20 cellular contexts compared by ENCODE assay signal in genomic region chr12:12671850-12672660, GRCh38. TPM values are rescaled to one million over a fixed set of nuclear protein-coding genes. Genes with fewer than 3 reads are reported as not detected.
DNase-seq lines count a peak whose midpoint lies in the region; ATAC-seq, FAIRE-seq and TF ChIP-seq lines count a peak whose summit lies in the region.
"Had no signal": no experiment of that assay in that cellular context is flagged by ENCODE, and none has a peak within 500 bp of the region (broad histone marks: within the 10 kb centered on the region; RNA-seq: fewer than 3 reads in every experiment).

No MANE protein-coding gene starts in this region.

- H4K20me1 ChIP-seq in IMR-90 (ENCODE audit: insufficient read depth, low read length) (no peaks in the 10 kb centered on the region), astrocyte (ENCODE audit: insufficient read depth, low read length) (no peaks in the 10 kb centered on the region)

- H3K23ac ChIP-seq in IMR-90 (ENCODE audit: low read depth, low read length) (no peak overlapping the region), mesenchymal stem cell (ENCODE audit: low read length in 2 of 2) (no peak overlapping the region)

- TF ChIP-seq CTCF in IMR-90 (conservative IDR thresholded peaks at IDR 0.05; ENCODE audit: low read depth, low read length) (no peak), astrocyte (IDR thresholded peaks at IDR 0.05; ENCODE audit: insufficient read depth, low read depth, low read length) (no peak), gastrocnemius medialis (IDR thresholded peaks at IDR 0.05 in 4 of 5, conservative IDR thresholded peaks at IDR 0.05 in 1 of 5) (no peak)

- H2BK120ac ChIP-seq in IMR-90 (ENCODE audit: low read depth, low read length) (no peak overlapping the region), mesenchymal stem cell (ENCODE audit: low read depth, low read length) (no peak overlapping the region)

- H2BK20ac ChIP-seq in IMR-90 (ENCODE audit: low read depth, low read length), result peak overlapping the region; percentile 26; the same call in 1 of the 2 replicates

- no peak for TF ChIP-seq POLR2A in IMR-90 (IDR thresholded peaks at IDR 0.05; ENCODE audit: low read depth, low read length)
- TF ChIP-seq POLR2A in gastrocnemius medialis (IDR thresholded peaks at IDR 0.05), result no peak

- no peaks in the 10 kb centered on the region; a peak in 1 of 4 replicates for H3K79me1 ChIP-seq in IMR-90 (ENCODE audit: low read depth in 1 of 2, low read length in 2 of 2)
- H3K79me1 ChIP-seq in mesenchymal stem cell (replicated peaks; ENCODE audit: low read length, poor library complexity, severe bottlenecking), result no peaks in the 10 kb centered on the region

- H3K4me3 Mint-ChIP-seq in astrocyte (ENCODE audit: unreplicated experiment), result no peak overlapping the region
- H3K4me3 Mint-ChIP-seq: CD14-positive monocyte, H9, T-helper 17 cell had no signal

- H2AK9ac ChIP-seq in IMR-90 (replicated peaks; ENCODE audit: low read depth, low read length, poor library complexity), result no peak overlapping the region

- in situ Hi-C loops in IMR-90 (cut with MboI; ENCODE audit: low sequenced_read_pairs), result no loop called here
- in situ Hi-C loops in gastrocnemius medialis (cut with MboI; ENCODE audit: low sequenced_read_pairs in 4 of 4), result no loop called here

- H2AK5ac ChIP-seq in IMR-90 (ENCODE audit: low read depth, low read length) (no peak overlapping the region), mesenchymal stem cell (ENCODE audit: low read length, severe bottlenecking) (no peak overlapping the region)

- H3K18ac ChIP-seq in IMR-90 (ENCODE audit: low read depth, low read length), result no peak overlapping the region
- no peak overlapping the region for H3K18ac ChIP-seq in mesenchymal stem cell (ENCODE audit: low read depth in 1 of 2, low read length in 2 of 2)

- no peak overlapping the region for H2BK5ac ChIP-seq in IMR-90 (ENCODE audit: low read depth, low read length, poor library complexity, severe bottlenecking)
- no peak overlapping the region for H2BK5ac ChIP-seq in mesenchymal stem cell (ENCODE audit: low read depth, low read length, poor library complexity, severe bottlenecking)

- no peak overlapping the region for H2BK15ac ChIP-seq in IMR-90 (ENCODE audit: low read depth, low read length)
- H2BK15ac ChIP-seq in mesenchymal stem cell (ENCODE audit: low read depth, poor library complexity, severe bottlenecking), result no peak overlapping the region

- H3K27me3 ChIP-seq in IMR-90 (ENCODE audit: control insufficient read depth, insufficient read depth, low read length) (peaks cover 3% of the 10 kb centered on the region; the same call in 1 of the 2 replicates), astrocyte (ENCODE audit: insufficient read depth, low read length) (no peaks in the 10 kb centered on the region), mesenchymal stem cell (ENCODE audit: control insufficient read depth in 1 of 2, insufficient read depth in 1 of 2, low read length in 2 of 2) (no peaks in the 10 kb centered on the region), gastrocnemius medialis (no peaks in the 10 kb centered on the region)

- no peaks in the 10 kb centered on the region for H3K36me3 ChIP-seq in IMR-90 (ENCODE audit: control insufficient read depth, insufficient read depth, low read length)
- H3K36me3 ChIP-seq in astrocyte (ENCODE audit: insufficient read depth, low read length), result no peaks in the 10 kb centered on the region
- H3K36me3 ChIP-seq in mesenchymal stem cell (ENCODE audit: control insufficient read depth in 1 of 2, insufficient read depth in 2 of 2, low read depth in 1 of 2, low read length in 2 of 2), result no peaks in the 10 kb centered on the region
- no peaks in the 10 kb centered on the region for H3K36me3 ChIP-seq in gastrocnemius medialis

- no peak for FAIRE-seq in astrocyte (lab: Jason Lieb, UNC)

- ATAC-seq in IMR-90 (ENCODE audit: low read depth) (peak; percentile 54), gastrocnemius medialis (no peak), HG03045 (IDR thresholded peaks at IDR 0.05; ENCODE audit: unreplicated experiment) (no peak)
- ATAC-seq: left lobe of liver, T-helper 17 cell had no signal

- no peaks in the 10 kb centered on the region for H3K9me3 Mint-ChIP-seq in astrocyte (ENCODE audit: unreplicated experiment)
- H3K9me3 Mint-ChIP-seq: CD14-positive monocyte, H9 had no signal

- WGBS in IMR-90 (ENCODE audit: extremely low coverage in 2 of 2, insufficient read length in 1 of 2), 2 experiments, result no CpG with 5 or more reads among the region's 8 CpGs
- WGBS in mesenchymal stem cell, result 56% methylated on average over 7 of the region's 8 CpGs

- no peak overlapping the region for H3K4ac ChIP-seq in IMR-90 (ENCODE audit: low read depth, low read length)
- no peak overlapping the region for H3K4ac ChIP-seq in mesenchymal stem cell (ENCODE audit: low read depth in 1 of 2, low read length in 2 of 2)

- no peak overlapping the region for H4K5ac ChIP-seq in IMR-90 (ENCODE audit: low read depth, low read length)

- no peak overlapping the region for H3K14ac ChIP-seq in IMR-90 (replicated peaks; ENCODE audit: low read depth, low read length)
- no peak overlapping the region for H3K14ac ChIP-seq in mesenchymal stem cell (ENCODE audit: low read length in 2 of 2)

- H3K4me2 ChIP-seq in IMR-90 (ENCODE audit: low read depth, low read length) (peak overlapping the region; percentile 28; the same call in 1 of the 2 replicates), astrocyte (ENCODE audit: low read length) (peak overlapping the region; percentile 42), mesenchymal stem cell (ENCODE audit: low read length, poor library complexity, severe bottlenecking) (no peak overlapping the region)

- no peak overlapping the region for H3K56ac ChIP-seq in IMR-90 (ENCODE audit: extremely low read depth, insufficient read depth, low read length)

- H3K9ac ChIP-seq in IMR-90 (ENCODE audit: low read depth, low read length) (no peak overlapping the region), astrocyte (ENCODE audit: low read length) (no peak overlapping the region), mesenchymal stem cell (ENCODE audit: low read length) (no peak overlapping the region)

- H2AFZ ChIP-seq in IMR-90 (replicated peaks; ENCODE audit: low read length, poor library complexity) (no peak overlapping the region), astrocyte (ENCODE audit: low read depth, low read length) (no peak overlapping the region), mesenchymal stem cell (ENCODE audit: low read depth, low read length) (no peak overlapping the region)

- dilution Hi-C loops in IMR-90 (cut with HindIII; ENCODE audit: low sequenced_read_pairs, unreplicated experiment), result no loop called here

- H3K4me1 ChIP-seq in IMR-90 (ENCODE audit: control insufficient read depth, insufficient read depth, low read length), result peaks cover 3% of the 10 kb centered on the region; the same call in 1 of the 2 replicates
- peaks cover 4% of the 10 kb centered on the region for H3K4me1 ChIP-seq in astrocyte (ENCODE audit: insufficient read depth, low read length)
- no peaks in the 10 kb centered on the region for H3K4me1 ChIP-seq in mesenchymal stem cell (ENCODE audit: control insufficient read depth, insufficient read depth, low read depth, low read length)
- no peaks in the 10 kb centered on the region for H3K4me1 ChIP-seq in gastrocnemius medialis

- H3K4me3 ChIP-seq in IMR-90 (ENCODE audit: insufficient read depth, low read depth, low read length) (no peak overlapping the region), astrocyte (ENCODE audit: insufficient read depth, low read depth, low read length) (no peak overlapping the region), mesenchymal stem cell (ENCODE audit: insufficient read depth in 1 of 2, low read depth in 1 of 2, low read length in 2 of 2) (no peak overlapping the region), gastrocnemius medialis (no peak overlapping the region)

- peak; percentile 13 for DNase-seq in GM03348 (ENCODE audit: low spot score)
- peak; percentile 65 for DNase-seq in IMR-90
- DNase-seq in astrocyte (ENCODE audit: low read depth), result peak; percentile 39
- DNase-seq in mesenchymal stem cell, result peak; percentile 19
- no peak for DNase-seq in NCI-H2081 (lab: John Stamatoyannopoulos, UW)
- DNase-seq in NCI-H2171 treated with DMSO at 0.1 percent for 48 hours (lab: John Stamatoyannopoulos, UW), result no peak
- DNase-seq in gastrocnemius medialis, result no peak
- DNase-seq: activated T-cell treated with anti-CD3 and anti-CD28 coated beads, Interleukin-2, amount 50 U/mL, for 48 hours; anterior cingulate cortex; cortex of kidney; H9; NCI-H2029; NCI-H69; RPMI8226; stimulated activated CD4-positive, alpha-beta T cell treated with anti-CD3 and anti-CD28 coated beads, Interleukin-15, amount 100 ng/mL, for 24 hours; T-helper 17 cell had no signal

- H3K9me3 ChIP-seq in IMR-90 (ENCODE audit: control insufficient read depth, insufficient read depth, low read length) (no peaks in the 10 kb centered on the region), astrocyte (ENCODE audit: insufficient read depth, low read depth, low read length) (no peaks in the 10 kb centered on the region), mesenchymal stem cell (ENCODE audit: control insufficient read depth, low read length) (no peaks in the 10 kb centered on the region), gastrocnemius medialis (no peaks in the 10 kb centered on the region)

- H3K36me3 Mint-ChIP-seq in astrocyte (ENCODE audit: low read depth, unreplicated experiment), result peaks cover under 1% of the 10 kb centered on the region
- H3K36me3 Mint-ChIP-seq: CD14-positive monocyte had no signal

- no peak overlapping the region; a peak in 1 of 4 replicates for H4K8ac ChIP-seq in IMR-90 (ENCODE audit: low read depth in 2 of 2, low read length in 2 of 2)
- no peak overlapping the region for H4K8ac ChIP-seq in mesenchymal stem cell (ENCODE audit: low read length)

- no TSS peak for BruUV-seq in IMR-90 (replicated peaks; lab: Mats Ljungman, UMichigan)

- CTCF ChIA-PET in IMR-90 (lab: Yijun Ruan, JAX), result interaction anchor here (0.6 to 1.4 kb wide), 6 partner anchors 9 to 314 kb away, joined by 3 to 7 read pairs (median 4); no protein-coding TSS in a partner anchor

- H4K91ac ChIP-seq in IMR-90 (ENCODE audit: insufficient read depth, low read depth, low read length) (no peak overlapping the region), mesenchymal stem cell (ENCODE audit: low read length) (no peak overlapping the region)

- POLR2A ChIA-PET in IMR-90 (lab: Charles Lee; ENCODE audit: unreplicated experiment), result no interaction called here

- H3K9me1 ChIP-seq in IMR-90 (ENCODE audit: insufficient read depth, low read length), result peaks cover 4% of the 10 kb centered on the region; the same call in 1 of the 2 replicates

- intact Hi-C loops in IMR-90 (cut with micrococcal nuclease) (no loop called here), gastrocnemius medialis (cut with DNase I; ENCODE audit: low total_unique reads) (no loop called here)

- no peaks in the 10 kb centered on the region for H3K27me3 Mint-ChIP-seq in astrocyte (ENCODE audit: low read depth, unreplicated experiment)
- H3K27me3 Mint-ChIP-seq: progenitor cell of endocrine pancreas, T-helper 17 cell had no signal

- no peak overlapping the region for H3K27ac Mint-ChIP-seq in astrocyte (ENCODE audit: unreplicated experiment)
- H3K27ac Mint-ChIP-seq: progenitor cell of endocrine pancreas, T-helper 17 cell had no signal

- no peaks in the 10 kb centered on the region for H3K79me2 ChIP-seq in astrocyte (ENCODE audit: insufficient read depth, low read length)

- H3K27ac ChIP-seq in IMR-90 (ENCODE audit: insufficient read depth, low read length), result no peak overlapping the region
- H3K27ac ChIP-seq in astrocyte (ENCODE audit: low read depth, low read length), result no peak overlapping the region
- H3K27ac ChIP-seq in mesenchymal stem cell (ENCODE audit: low read length, poor library complexity, severe bottlenecking), result no peak overlapping the region
- no peak overlapping the region for H3K27ac ChIP-seq in gastrocnemius medialis

- peaks cover 9% of the 10 kb centered on the region for H3K4me1 Mint-ChIP-seq in astrocyte (ENCODE audit: low read depth, unreplicated experiment)
- H3K4me1 Mint-ChIP-seq: CD14-positive monocyte had no signal

- TF ChIP-seq RAD21 in IMR-90 (IDR thresholded peaks at IDR 0.05; ENCODE audit: low read length), result no peak

- H2BK12ac ChIP-seq in mesenchymal stem cell (ENCODE audit: low read length in 2 of 2), result no peak overlapping the region

RNA-seq across cellular contexts. Expression of gene GPR19, which starts 23.9 kb away (rescaled TPM):
- total RNA-seq in IMR-90 (2012; rRNA removed) (0.28 and 0.36 TPM in 2 replicates), astrocyte (2.8 and 4.3 TPM in 2 replicates), gastrocnemius medialis (not detected)
- polyA plus RNA-seq in IMR-90 (2012; rRNA removed), result 0.12 and 0.17 TPM in 2 replicates
- polyA plus RNA-seq in IMR-90 (2012; cell fraction: cytosol; rRNA removed), result not detected in 2 replicates
- 0.15 and 0.16 TPM in 2 replicates for polyA plus RNA-seq in IMR-90 (2012; cell fraction: nucleus; rRNA removed; ENCODE audit: low replicate concordance)
- polyA plus RNA-seq in mesenchymal stem cell (2013, experiment 1 of 2), result 0.28 TPM
- 0.22 TPM for polyA plus RNA-seq in mesenchymal stem cell (2013, experiment 2 of 2)
- polyA plus RNA-seq: CD14-positive monocyte had no signal

RNA-seq across cellular contexts. Expression of gene CDKN1B, which starts 45.1 kb away (rescaled TPM):
- total RNA-seq in IMR-90 (2012; rRNA removed) (17.4 and 28.1 TPM in 2 replicates), astrocyte (13.4 and 16.7 TPM in 2 replicates), gastrocnemius medialis (10 to 100 TPM; 43.6 to 76.4 (median 56.6) TPM)
- 7.9 and 13.9 TPM in 2 replicates for polyA plus RNA-seq in IMR-90 (2012; rRNA removed)
- polyA plus RNA-seq in IMR-90 (2012; cell fraction: cytosol; rRNA removed), result 8.7 and 9.0 TPM in 2 replicates
- polyA plus RNA-seq in IMR-90 (2012; cell fraction: nucleus; rRNA removed; ENCODE audit: low replicate concordance), result 6.1 and 9.4 TPM in 2 replicates
- polyA plus RNA-seq in mesenchymal stem cell (2013, experiment 1 of 2), result 19.0 TPM
- 19.7 TPM for polyA plus RNA-seq in mesenchymal stem cell (2013, experiment 2 of 2)

Comparison
In these comparisons a context has a peak if more than half of its experiments do, and no peak if none do; other contexts are left out.
1. DNase-seq: peak in GM03348 (single experiment), IMR-90 (single experiment), astrocyte (single experiment) and mesenchymal stem cell (single experiment); none in NCI-H2081 (0 of 2), NCI-H2171 treated with DMSO at 0.1 percent for 48 hours (single experiment) and gastrocnemius medialis (0 of 2).